8 cellular contexts compared by ENCODE assay signal in the genomic region with DNA sequence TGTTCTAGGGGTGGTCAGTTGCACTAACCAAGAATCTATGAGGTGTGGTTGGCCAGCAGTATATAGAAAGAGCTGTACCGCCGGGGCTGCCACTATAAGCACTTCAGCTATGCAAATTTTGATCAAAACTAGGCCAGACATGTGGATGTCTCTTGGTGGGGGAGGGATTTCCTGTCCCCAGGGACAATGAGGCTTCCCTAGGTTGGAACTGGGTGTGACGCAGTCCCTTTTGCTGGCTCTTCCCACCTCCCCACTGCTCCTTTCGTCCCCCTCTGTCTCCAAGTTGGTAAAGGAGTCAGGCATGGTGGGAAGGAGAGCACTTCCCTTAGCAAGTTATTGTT. TPM values are rescaled to one million over a fixed set of nuclear protein-coding genes. Genes with fewer than 3 reads are reported as not detected.
DNase-seq lines count a peak whose midpoint lies in the region; ATAC-seq and TF ChIP-seq lines count a peak whose summit lies in the region.

No MANE protein-coding gene starts in this region.

- H3K36me3 ChIP-seq in adipocyte (ENCODE audit: control insufficient read depth, insufficient read depth, low read length, severe bottlenecking) (peaks cover 20% of the 10 kb centered on the region), osteoblast (ENCODE audit: insufficient read depth, low read length) (peaks cover 11% of the 10 kb centered on the region)

- peak overlapping the region; percentile 73 for H3K9ac ChIP-seq in adipocyte (ENCODE audit: low read length)

- peaks cover 37% of the 10 kb centered on the region for H3K79me2 ChIP-seq in osteoblast (ENCODE audit: insufficient read depth, low read length)

- in situ Hi-C loops in G401 (cut with HindIII; ENCODE audit: low sequenced_read_pairs): no loop called here

- H3K4me1 ChIP-seq in adipocyte (ENCODE audit: control insufficient read depth, insufficient read depth, low read length) (peaks cover 69% of the 10 kb centered on the region), osteoblast (ENCODE audit: insufficient read depth, low read length) (peaks cover 55% of the 10 kb centered on the region)

- no peak for TF ChIP-seq CTCF in osteoblast (IDR thresholded peaks at IDR 0.05; ENCODE audit: extremely low read depth, low read depth, low read length)

- H2AFZ ChIP-seq in osteoblast (ENCODE audit: low read length): no peak overlapping the region

- H3K27me3 ChIP-seq in adipocyte (replicated peaks; ENCODE audit: control insufficient read depth, insufficient read depth, low read length) (no peaks in the 10 kb centered on the region), osteoblast (ENCODE audit: insufficient read depth, low read length) (no peaks in the 10 kb centered on the region)

- no peak for DNase-seq in adipocyte (ENCODE audit: low read depth)
- DNase-seq in osteoblast (ENCODE audit: insufficient read length, low spot score, missing footprints): no peak
- DNase-seq in HuH-7.5 (ENCODE audit: low spot score): no peak
- no peak for DNase-seq in NCI-H2196 (lab: John Stamatoyannopoulos, UW; ENCODE audit: unreplicated experiment)
- DNase-seq in G401 (ENCODE audit: low spot score): no peak
- DNase-seq in NCI-H2081 (lab: John Stamatoyannopoulos, UW): no peak

- H3K9me3 ChIP-seq in adipocyte (ENCODE audit: control insufficient read depth, low read length) (no peaks in the 10 kb centered on the region), osteoblast (ENCODE audit: low read depth, low read length) (no peaks in the 10 kb centered on the region)

- H3K4me3 ChIP-seq in adipocyte (ENCODE audit: low read length) (no peak overlapping the region), osteoblast (ENCODE audit: insufficient read depth, low read length) (no peak overlapping the region)

- H3K27ac ChIP-seq in osteoblast (ENCODE audit: low read depth, low read length): peak overlapping the region; percentile 81

- no peaks in the 10 kb centered on the region for H4K20me1 ChIP-seq in osteoblast (ENCODE audit: insufficient read depth, low read length)

- ATAC-seq in GM19328 (IDR thresholded peaks at IDR 0.05; ENCODE audit: unreplicated experiment) (peak; percentile 63), HG03135 (IDR thresholded peaks at IDR 0.05; ENCODE audit: unreplicated experiment) (peak; percentile 63)

- peak overlapping the region; percentile 62 for H3K4me2 ChIP-seq in osteoblast (ENCODE audit: insufficient read depth, low read length)

RNA-seq across cellular contexts. Expression of a gene that starts 13.6 kb away (rescaled TPM):
- total RNA-seq in osteoblast: 42.7 and 63.9 TPM in 2 replicates
- 10.8 and 18.7 TPM in 2 replicates for total RNA-seq in G401 (2014; rRNA removed; shearing (Covaris generic))

RNA-seq across cellular contexts. Expression of a gene that starts 14.3 kb away (rescaled TPM):
- 90.5 and 102 TPM in 2 replicates for total RNA-seq in osteoblast
- total RNA-seq in G401 (2014; rRNA removed; shearing (Covaris generic)): 33.6 and 36.5 TPM in 2 replicates
